Comparison of ENCODE assay signal across 8 cellular contexts in the genomic region with DNA sequence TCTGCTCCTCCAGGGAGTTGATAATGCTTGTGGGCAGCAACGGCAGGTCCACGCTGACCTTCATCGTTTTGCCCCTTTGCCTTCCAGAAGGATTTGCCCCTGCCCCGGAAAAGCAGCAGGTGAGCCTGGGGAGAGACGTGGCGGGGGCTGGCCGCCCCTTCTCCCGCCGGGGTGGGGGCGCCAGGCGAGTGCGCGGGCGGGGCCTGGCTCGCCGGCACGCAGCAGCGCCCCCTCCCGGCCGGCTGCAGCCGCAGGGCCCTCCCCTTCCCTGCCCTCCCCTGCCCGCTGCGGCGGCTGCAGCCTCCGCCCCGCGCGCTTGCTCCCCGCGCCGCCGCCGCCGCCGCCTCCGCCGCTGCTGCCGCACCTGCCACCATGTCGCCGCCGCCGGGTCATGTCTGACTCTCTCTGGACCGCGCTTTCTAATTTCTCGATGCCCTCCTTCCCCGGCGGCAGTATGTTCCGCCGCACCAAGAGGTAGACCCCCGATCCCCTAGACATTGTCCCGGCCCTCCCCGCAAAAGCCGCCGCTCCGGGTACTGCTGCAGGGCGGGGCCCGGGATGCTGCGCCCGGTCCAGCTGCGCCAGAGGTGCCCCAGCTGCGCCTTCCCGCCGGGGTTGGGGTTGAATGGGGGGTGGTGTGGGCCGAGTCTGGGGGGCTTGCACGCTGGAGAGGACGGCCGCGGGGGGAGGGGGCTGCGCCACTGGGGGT. TPM values are rescaled to one million over a fixed set of nuclear protein-coding genes. Genes with fewer than 3 reads are reported as not detected.
A peak's percentile ranks its signal among the peaks of the same experiment; 100 is the strongest.
DNase-seq lines count a peak whose midpoint lies in the region; ATAC-seq and TF ChIP-seq lines count a peak whose summit lies in the region.

A gene (plus strand): TSS at position 334 of the 709 bp plus-strand sequence. CDS start 58 bp downstream, at position 392.

- DNase-seq in DMS53 treated with DMSO at 0.1 percent for 48 hours (lab: John Stamatoyannopoulos, UW; ENCODE audit: unreplicated experiment) (peak; percentile 14), KBM-7 (peak; percentile 55), SK-N-SH (peak; percentile 94), islet precursor cell (peak; percentile 76), ureter (ENCODE audit: low spot score) (no peak)
- peak; percentile 56 to 68 for DNase-seq in stimulated activated effector memory CD8-positive, alpha-beta T cell treated with anti-CD3 and anti-CD28 coated beads, Interleukin-12 subunit alpha, Interleukin-12 subunit beta, amount 100 ng/mL, for 72 hours (ENCODE audit: low spot score in 2 of 2)

- CTCF ChIA-PET in SK-N-SH (lab: Yijun Ruan, JAX), result interaction anchor here (0.6 to 3.1 kb wide), 15 partner anchors 9 to 1691 kb away, joined by 3 to 19 read pairs (median 4); a partner anchor contains a TSS

- WGBS in SK-N-SH (ENCODE audit: low lambda C conversion rate), result under 1% methylated on average over 19 of the region's 69 CpGs

- peak within 1 kb of the TSS; percentile 43; the same call in 1 of the 2 replicates for H3K9ac ChIP-seq in SK-N-SH

- no peaks in the 10 kb centered on the region for H3K9me2 ChIP-seq in SK-N-SH

- peak within 1 kb of the TSS; percentile 73 to 81 for H3K4me3 ChIP-seq in SK-N-SH (ENCODE audit: low read depth in 2 of 2, low read length in 1 of 2)

- no peaks in the 10 kb centered on the region for H3K79me2 ChIP-seq in SK-N-SH (ENCODE audit: insufficient read depth)

- H3F3A ChIP-seq in SK-N-SH (replicated peaks; ENCODE audit: insufficient read depth), result peaks cover 30% of the 10 kb centered on the region

- H2AFZ ChIP-seq in SK-N-SH (ENCODE audit: low read depth), result peak within 1 kb of the TSS; percentile 85; the same call in 1 of the 2 replicates

- no peaks in the 10 kb centered on the region for H3K36me3 ChIP-seq in SK-N-SH (replicated peaks in 1 of 2; ENCODE audit: control insufficient read depth in 1 of 2, insufficient read depth in 2 of 2, low read length in 1 of 2)

- no peak for TF ChIP-seq EP300 in SK-N-SH (IDR thresholded peaks at IDR 0.05; ENCODE audit: borderline replicate concordance in 1 of 2, low read depth in 1 of 2, low read length in 1 of 2)

- TF ChIP-seq RAD21 in SK-N-SH (IDR thresholded peaks at IDR 0.05; ENCODE audit: low read length), result peak; percentile 28; the same call in 1 of the 2 replicates

- in situ Hi-C loops in KBM-7 (cut with MboI; ENCODE audit: low pct_unique_long_range_greater_than_20kb, low sequenced_read_pairs), result no loop called here

- peak within 1 kb of the TSS; percentile 76 to 98 (median 95) for H3K27ac Mint-ChIP-seq in brain
- no peak within 1 kb of the TSS for H3K27ac Mint-ChIP-seq in stimulated activated effector memory CD8-positive, alpha-beta T cell treated with anti-CD3 and anti-CD28 coated beads, Interleukin-12 subunit alpha, Interleukin-12 subunit beta, amount 100 ng/mL, for 72 hours

- peaks cover under 1 to 47% of the 10 kb centered on the region in 2 experiments; a peak in 2 of 4 replicates for H3K4me1 ChIP-seq in SK-N-SH (ENCODE audit: control insufficient read depth in 1 of 2, insufficient read depth in 2 of 2, low read depth in 1 of 2, low read length in 1 of 2)

- H3K9me3 Mint-ChIP-seq in brain, result peaks cover 0 to 9% (median 3%) of the 10 kb centered on the region in 5 experiments
- H3K9me3 Mint-ChIP-seq in stimulated activated effector memory CD8-positive, alpha-beta T cell treated with anti-CD3 and anti-CD28 coated beads, Interleukin-12 subunit alpha, Interleukin-12 subunit beta, amount 100 ng/mL, for 72 hours, result no peaks in the 10 kb centered on the region

- H3K4me2 ChIP-seq in SK-N-SH, result peak within 1 kb of the TSS; percentile 87

- H3K27me3 ChIP-seq in SK-N-SH (ENCODE audit: insufficient read depth), result no peaks in the 10 kb centered on the region

- peak within 1 kb of the TSS; percentile 90 to 94 (median 92) for H3K4me3 Mint-ChIP-seq in brain
- peak within 1 kb of the TSS; percentile 62 for H3K4me3 Mint-ChIP-seq in stimulated activated effector memory CD8-positive, alpha-beta T cell treated with anti-CD3 and anti-CD28 coated beads, Interleukin-12 subunit alpha, Interleukin-12 subunit beta, amount 100 ng/mL, for 72 hours

- peak within 1 kb of the TSS in 1 of 2 experiments; percentile 76; a peak in 2 of 4 replicates for H3K27ac ChIP-seq in SK-N-SH (ENCODE audit: low read depth in 2 of 2, low read length in 1 of 2)

- no peaks in the 10 kb centered on the region for H3K9me3 ChIP-seq in SK-N-SH

- peaks cover 16% of the 10 kb centered on the region for H3K36me3 Mint-ChIP-seq in brain
- no peaks in the 10 kb centered on the region for H3K36me3 Mint-ChIP-seq in stimulated activated effector memory CD8-positive, alpha-beta T cell treated with anti-CD3 and anti-CD28 coated beads, Interleukin-12 subunit alpha, Interleukin-12 subunit beta, amount 100 ng/mL, for 72 hours

- H4K20me1 ChIP-seq in SK-N-SH (ENCODE audit: insufficient read depth), result no peaks in the 10 kb centered on the region

- peaks cover 71% of the 10 kb centered on the region for H3K4me1 Mint-ChIP-seq in brain
- H3K4me1 Mint-ChIP-seq in stimulated activated effector memory CD8-positive, alpha-beta T cell treated with anti-CD3 and anti-CD28 coated beads, Interleukin-12 subunit alpha, Interleukin-12 subunit beta, amount 100 ng/mL, for 72 hours, result peaks cover 47% of the 10 kb centered on the region

- peak; percentile 80 for ATAC-seq in stimulated activated effector memory CD8-positive, alpha-beta T cell treated with anti-CD3 and anti-CD28 coated beads, Interleukin-12 subunit alpha, Interleukin-12 subunit beta, amount 100 ng/mL, for 72 hours
- no peak for ATAC-seq in GM19463 (IDR thresholded peaks at IDR 0.05; ENCODE audit: unreplicated experiment)

- POLR2A ChIA-PET in SK-N-SH (lab: Yijun Ruan, JAX), result interaction anchor here (1.3 kb wide), 1 partner anchor 52 kb away, joined by 4 read pairs; a partner anchor contains a TSS

- peaks cover 47% of the 10 kb centered on the region for H3K27me3 Mint-ChIP-seq in brain

- peak; percentile 60 for TF ChIP-seq CTCF in SK-N-SH (IDR thresholded peaks at IDR 0.05)
- peak in 1 of 2 experiments; percentile 70 for TF ChIP-seq CTCF in brain (conservative IDR thresholded peaks at IDR 0.05)

TF ChIP-seq in SK-N-SH, 30 proteins besides CTCF, POLR2A, EP300 and RAD21:
- TF ChIP-seq GATA2 (CRISPR knock-in tag; IDR thresholded peaks at IDR 0.05), result no peak
- peak; percentile 12; the same call in 1 of the 2 replicates for TF ChIP-seq NRF1 (IDR thresholded peaks at IDR 0.05; ENCODE audit: low read depth, low read length)
- TF ChIP-seq, protein P1, sequence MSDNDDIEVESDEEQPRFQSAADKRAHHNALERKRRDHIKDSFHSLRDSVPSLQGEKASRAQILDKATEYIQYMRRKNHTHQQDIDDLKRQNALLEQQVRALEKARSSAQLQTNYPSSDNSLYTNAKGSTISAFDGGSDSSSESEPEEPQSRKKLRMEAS (IDR thresholded peaks at IDR 0.05; ENCODE audit: low read depth), result no peak
- TF ChIP-seq FOXM1 (IDR thresholded peaks at IDR 0.05; ENCODE audit: low read depth), result no peak
- TF ChIP-seq SMC3 (IDR thresholded peaks at IDR 0.05; ENCODE audit: low read depth, low read length), result peak; percentile 11; the same call in 1 of the 2 replicates
- no peak for TF ChIP-seq JUND (IDR thresholded peaks at IDR 0.05)
- TF ChIP-seq SIN3A (IDR thresholded peaks at IDR 0.05; ENCODE audit: borderline replicate concordance, low read depth, low read length), result no peak
- TF ChIP-seq NFIC (IDR thresholded peaks at IDR 0.05; ENCODE audit: borderline replicate concordance), result no peak
- TF ChIP-seq GABPA (IDR thresholded peaks at IDR 0.05; ENCODE audit: low read depth), result no peak
- peak; percentile 51; the same call in 1 of the 2 replicates for TF ChIP-seq MXI1 (IDR thresholded peaks at IDR 0.05; ENCODE audit: low read depth, low read length)
- TF ChIP-seq, protein P2, sequence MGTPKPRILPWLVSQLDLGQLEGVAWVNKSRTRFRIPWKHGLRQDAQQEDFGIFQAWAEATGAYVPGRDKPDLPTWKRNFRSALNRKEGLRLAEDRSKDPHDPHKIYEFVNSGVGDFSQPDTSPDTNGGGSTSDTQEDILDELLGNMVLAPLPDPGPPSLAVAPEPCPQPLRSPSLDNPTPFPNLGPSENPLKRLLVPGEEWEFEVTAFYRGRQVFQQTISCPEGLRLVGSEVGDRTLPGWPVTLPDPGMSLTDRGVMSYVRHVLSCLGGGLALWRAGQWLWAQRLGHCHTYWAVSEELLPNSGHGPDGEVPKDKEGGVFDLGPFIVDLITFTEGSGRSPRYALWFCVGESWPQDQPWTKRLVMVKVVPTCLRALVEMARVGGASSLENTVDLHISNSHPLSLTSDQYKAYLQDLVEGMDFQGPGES (IDR thresholded peaks at IDR 0.05; ENCODE audit: low read depth, low read length), result no peak

RNA-seq across cellular contexts. Expression of the gene that starts here (rescaled TPM):
- polyA plus RNA-seq in SK-N-SH (2012; rRNA removed), result 4.3 and 9.7 TPM in 2 replicates
- polyA plus RNA-seq in SK-N-SH (2012; cell fraction: cytosol; rRNA removed), result 3.2 and 7.2 TPM in 2 replicates
- polyA plus RNA-seq in SK-N-SH (2012; cell fraction: nucleus; rRNA removed), result 37.5 and 48.1 TPM in 2 replicates
- polyA plus RNA-seq in brain (ENCODE audit: insufficient read depth, low read depth, low replicate concordance), result 33.7 TPM
- 0.36 TPM for total RNA-seq in ureter
